Comparison of ENCODE assay signal across 1 cellular context in genomic region chr2:42854207-42854818, GRCh38.
A peak's percentile ranks its signal among the peaks of the same experiment; 100 is the strongest.
TF ChIP-seq lines count a peak whose summit lies in the region.

No MANE protein-coding gene starts in this region.

TF ChIP-seq in HepG2, 621 proteins besides CTCF, POLR2A, EP300 and RAD21 (continued from another document and continues in another):
- TF ChIP-seq, protein P1, sequence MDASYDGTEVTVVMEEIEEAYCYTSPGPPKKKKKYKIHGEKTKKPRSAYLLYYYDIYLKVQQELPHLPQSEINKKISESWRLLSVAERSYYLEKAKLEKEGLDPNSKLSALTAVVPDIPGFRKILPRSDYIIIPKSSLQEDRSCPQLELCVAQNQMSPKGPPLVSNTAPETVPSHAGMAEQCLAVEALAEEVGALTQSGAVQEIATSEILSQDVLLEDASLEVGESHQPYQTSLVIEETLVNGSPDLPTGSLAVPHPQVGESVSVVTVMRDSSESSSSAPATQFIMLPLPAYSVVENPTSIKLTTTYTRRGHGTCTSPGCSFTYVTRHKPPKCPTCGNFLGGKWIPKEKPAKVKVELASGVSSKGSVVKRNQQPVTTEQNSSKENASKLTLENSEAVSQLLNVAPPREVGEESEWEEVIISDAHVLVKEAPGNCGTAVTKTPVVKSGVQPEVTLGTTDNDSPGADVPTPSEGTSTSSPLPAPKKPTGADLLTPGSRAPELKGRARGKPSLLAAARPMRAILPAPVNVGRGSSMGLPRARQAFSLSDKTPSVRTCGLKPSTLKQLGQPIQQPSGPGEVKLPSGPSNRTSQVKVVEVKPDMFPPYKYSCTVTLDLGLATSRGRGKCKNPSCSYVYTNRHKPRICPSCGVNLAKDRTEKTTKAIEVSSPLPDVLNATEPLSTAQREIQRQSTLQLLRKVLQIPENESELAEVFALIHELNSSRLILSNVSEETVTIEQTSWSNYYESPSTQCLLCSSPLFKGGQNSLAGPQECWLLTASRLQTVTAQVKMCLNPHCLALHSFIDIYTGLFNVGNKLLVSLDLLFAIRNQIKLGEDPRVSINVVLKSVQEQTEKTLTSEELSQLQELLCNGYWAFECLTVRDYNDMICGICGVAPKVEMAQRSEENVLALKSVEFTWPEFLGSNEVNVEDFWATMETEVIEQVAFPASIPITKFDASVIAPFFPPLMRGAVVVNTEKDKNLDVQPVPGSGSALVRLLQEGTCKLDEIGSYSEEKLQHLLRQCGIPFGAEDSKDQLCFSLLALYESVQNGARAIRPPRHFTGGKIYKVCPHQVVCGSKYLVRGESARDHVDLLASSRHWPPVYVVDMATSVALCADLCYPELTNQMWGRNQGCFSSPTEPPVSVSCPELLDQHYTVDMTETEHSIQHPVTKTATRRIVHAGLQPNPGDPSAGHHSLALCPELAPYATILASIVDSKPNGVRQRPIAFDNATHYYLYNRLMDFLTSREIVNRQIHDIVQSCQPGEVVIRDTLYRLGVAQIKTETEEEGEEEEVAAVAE (CRISPR knock-in tag; IDR thresholded peaks at IDR 0.05; ENCODE audit: borderline replicate concordance), result no peak
- TF ChIP-seq TBX2 (CRISPR knock-in tag; IDR thresholded peaks at IDR 0.05; ENCODE audit: borderline replicate concordance) (peak; percentile 68), ZNF775 (CRISPR knock-in tag; IDR thresholded peaks at IDR 0.05; ENCODE audit: borderline replicate concordance) (no peak), LRRFIP1 (CRISPR knock-in tag; conservative IDR thresholded peaks at IDR 0.05) (no peak), RNF219 (CRISPR knock-in tag; IDR thresholded peaks at IDR 0.05) (no peak), TP53 (CRISPR knock-in tag; conservative IDR thresholded peaks at IDR 0.05) (no peak), CEBPB (IDR thresholded peaks at IDR 0.05; ENCODE audit: borderline replicate concordance, low read depth, low read length) (no peak), SIX1 (CRISPR knock-in tag; IDR thresholded peaks at IDR 0.05; ENCODE audit: borderline replicate concordance) (no peak; the same call in 1 of the 2 replicates), SP140L (CRISPR knock-in tag; IDR thresholded peaks at IDR 0.05; ENCODE audit: borderline replicate concordance) (no peak), KMT2B (CRISPR knock-in tag; IDR thresholded peaks at IDR 0.05) (0 out of 2 replicates have a peak, but pooled peaks have one; percentile 18), ZFAT (CRISPR knock-in tag; conservative IDR thresholded peaks at IDR 0.05) (no peak), FOSL2 (CRISPR knock-in tag; IDR thresholded peaks at IDR 0.05) (peak; percentile 20), ZBTB4 (CRISPR knock-in tag; IDR thresholded peaks at IDR 0.05; ENCODE audit: borderline replicate concordance) (no peak), ZNF180 (CRISPR knock-in tag; IDR thresholded peaks at IDR 0.05; ENCODE audit: borderline replicate concordance, low read depth) (no peak), MYPOP (CRISPR knock-in tag; IDR thresholded peaks at IDR 0.05) (no peak), JUND (CRISPR knock-in tag; IDR thresholded peaks at IDR 0.05) (no peak), KLF13 (CRISPR knock-in tag; IDR thresholded peaks at IDR 0.05) (peak; percentile 78; the same call in 1 of the 2 replicates), POLR2G (IDR thresholded peaks at IDR 0.05; ENCODE audit: low read depth, low read length) (peak; percentile 54), HNRNPUL1 (IDR thresholded peaks at IDR 0.05; ENCODE audit: low read depth, low read length) (no peak), RFX3 (CRISPR knock-in tag; IDR thresholded peaks at IDR 0.05) (no peak), ZNF101 (CRISPR knock-in tag; IDR thresholded peaks at IDR 0.05; ENCODE audit: borderline replicate concordance, low read depth) (no peak), ISX (CRISPR knock-in tag; conservative IDR thresholded peaks at IDR 0.05) (no peak), PRDM15 (CRISPR knock-in tag; IDR thresholded peaks at IDR 0.05) (peak; percentile 40; the same call in 1 of the 2 replicates), TCF12 (IDR thresholded peaks at IDR 0.05) (no peak), TCF12 (CRISPR knock-in tag; IDR thresholded peaks at IDR 0.05) (no peak), HNRNPL (IDR thresholded peaks at IDR 0.05; ENCODE audit: low read depth, low read length) (no peak), JARID2 (CRISPR knock-in tag; IDR thresholded peaks at IDR 0.05; ENCODE audit: insufficient replicate concordance) (no peak), PHF20 (CRISPR knock-in tag; IDR thresholded peaks at IDR 0.05) (no peak), KLF15 (CRISPR knock-in tag; IDR thresholded peaks at IDR 0.05; ENCODE audit: borderline replicate concordance) (no peak)
- TF ChIP-seq, protein P2, sequence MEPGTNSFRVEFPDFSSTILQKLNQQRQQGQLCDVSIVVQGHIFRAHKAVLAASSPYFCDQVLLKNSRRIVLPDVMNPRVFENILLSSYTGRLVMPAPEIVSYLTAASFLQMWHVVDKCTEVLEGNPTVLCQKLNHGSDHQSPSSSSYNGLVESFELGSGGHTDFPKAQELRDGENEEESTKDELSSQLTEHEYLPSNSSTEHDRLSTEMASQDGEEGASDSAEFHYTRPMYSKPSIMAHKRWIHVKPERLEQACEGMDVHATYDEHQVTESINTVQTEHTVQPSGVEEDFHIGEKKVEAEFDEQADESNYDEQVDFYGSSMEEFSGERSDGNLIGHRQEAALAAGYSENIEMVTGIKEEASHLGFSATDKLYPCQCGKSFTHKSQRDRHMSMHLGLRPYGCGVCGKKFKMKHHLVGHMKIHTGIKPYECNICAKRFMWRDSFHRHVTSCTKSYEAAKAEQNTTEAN (CRISPR knock-in tag; conservative IDR thresholded peaks at IDR 0.05), result no peak
- TF ChIP-seq, protein P3, sequence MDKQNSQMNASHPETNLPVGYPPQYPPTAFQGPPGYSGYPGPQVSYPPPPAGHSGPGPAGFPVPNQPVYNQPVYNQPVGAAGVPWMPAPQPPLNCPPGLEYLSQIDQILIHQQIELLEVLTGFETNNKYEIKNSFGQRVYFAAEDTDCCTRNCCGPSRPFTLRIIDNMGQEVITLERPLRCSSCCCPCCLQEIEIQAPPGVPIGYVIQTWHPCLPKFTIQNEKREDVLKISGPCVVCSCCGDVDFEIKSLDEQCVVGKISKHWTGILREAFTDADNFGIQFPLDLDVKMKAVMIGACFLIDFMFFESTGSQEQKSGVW (CRISPR knock-in tag; IDR thresholded peaks at IDR 0.05; ENCODE audit: borderline replicate concordance), result no peak
- TF ChIP-seq, protein P4, sequence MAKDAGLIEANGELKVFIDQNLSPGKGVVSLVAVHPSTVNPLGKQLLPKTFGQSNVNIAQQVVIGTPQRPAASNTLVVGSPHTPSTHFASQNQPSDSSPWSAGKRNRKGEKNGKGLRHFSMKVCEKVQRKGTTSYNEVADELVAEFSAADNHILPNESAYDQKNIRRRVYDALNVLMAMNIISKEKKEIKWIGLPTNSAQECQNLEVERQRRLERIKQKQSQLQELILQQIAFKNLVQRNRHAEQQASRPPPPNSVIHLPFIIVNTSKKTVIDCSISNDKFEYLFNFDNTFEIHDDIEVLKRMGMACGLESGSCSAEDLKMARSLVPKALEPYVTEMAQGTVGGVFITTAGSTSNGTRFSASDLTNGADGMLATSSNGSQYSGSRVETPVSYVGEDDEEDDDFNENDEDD (CRISPR knock-in tag; IDR thresholded peaks at IDR 0.05; ENCODE audit: borderline replicate concordance), result peak; percentile 57; the same call in 1 of the 2 replicates
- TF ChIP-seq, protein P5, sequence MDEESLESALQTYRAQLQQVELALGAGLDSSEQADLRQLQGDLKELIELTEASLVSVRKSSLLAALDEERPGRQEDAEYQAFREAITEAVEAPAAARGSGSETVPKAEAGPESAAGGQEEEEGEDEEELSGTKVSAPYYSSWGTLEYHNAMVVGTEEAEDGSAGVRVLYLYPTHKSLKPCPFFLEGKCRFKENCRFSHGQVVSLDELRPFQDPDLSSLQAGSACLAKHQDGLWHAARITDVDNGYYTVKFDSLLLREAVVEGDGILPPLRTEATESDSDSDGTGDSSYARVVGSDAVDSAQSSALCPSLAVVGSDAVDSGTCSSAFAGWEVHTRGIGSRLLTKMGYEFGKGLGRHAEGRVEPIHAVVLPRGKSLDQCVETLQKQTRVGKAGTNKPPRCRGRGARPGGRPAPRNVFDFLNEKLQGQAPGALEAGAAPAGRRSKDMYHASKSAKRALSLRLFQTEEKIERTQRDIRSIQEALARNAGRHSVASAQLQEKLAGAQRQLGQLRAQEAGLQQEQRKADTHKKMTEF (CRISPR knock-in tag; IDR thresholded peaks at IDR 0.05), result peak; percentile 38; the same call in 1 of the 2 replicates
